In genomic region chr14:58296731-58297130, GRCh38 we compare ENCODE assay signal across 8 cellular contexts. TPM values are rescaled to one million over a fixed set of nuclear protein-coding genes. Genes with fewer than 3 reads are reported as not detected.
A peak's percentile ranks its signal among the peaks of the same experiment; 100 is the strongest.
DNase-seq lines count a peak whose midpoint lies in the region; ATAC-seq and TF ChIP-seq lines count a peak whose summit lies in the region.

No MANE protein-coding gene starts in this region.

- H3K9ac ChIP-seq in duodenal mucosa (ENCODE audit: low read depth in 1 of 2, low read length in 2 of 2), result peak overlapping the region; percentile 87
- H3K9ac ChIP-seq in neural cell (ENCODE audit: low read length), result peak overlapping the region; percentile 91

- H2AFZ ChIP-seq in neural cell (ENCODE audit: low read depth, low read length), result no peak overlapping the region

- peak overlapping the region; percentile 99 for H3K4me2 ChIP-seq in neural cell (ENCODE audit: low read length)

- TF ChIP-seq EP300 in neural cell (conservative IDR thresholded peaks at IDR 0.05; ENCODE audit: poor library complexity, severe bottlenecking), result no peak

- H3K9me2 ChIP-seq in neural cell (ENCODE audit: insufficient read depth, low read length), result no peaks in the 10 kb centered on the region

- DNase-seq in BE2C (no peak), LHCN-M2 (ENCODE audit: low read depth) (peak; percentile 24), SKM-1 (lab: John Stamatoyannopoulos, UW; ENCODE audit: unreplicated experiment) (no peak), D341Med (ENCODE audit: low spot score) (no peak)
- DNase-seq in activated CD4-positive, alpha-beta T cell treated with anti-CD3 and anti-CD28 coated beads, Interleukin-2, amount 50 U/mL, for 4 hours, result no peak

- no peaks in the 10 kb centered on the region for H3K27me3 ChIP-seq in BE2C
- H3K27me3 ChIP-seq in duodenal mucosa (ENCODE audit: control insufficient read depth in 1 of 2, insufficient read depth in 2 of 2, low read length in 2 of 2), result no peaks in the 10 kb centered on the region
- no peaks in the 10 kb centered on the region for H3K27me3 ChIP-seq in neural cell (ENCODE audit: insufficient read depth, low read depth, low read length)

- no peaks in the 10 kb centered on the region for H3K4me1 ChIP-seq in BE2C
- H3K4me1 ChIP-seq in duodenal mucosa (ENCODE audit: control insufficient read depth in 1 of 2, insufficient read depth in 2 of 2, low read length in 2 of 2), result peaks cover 12 to 18% of the 10 kb centered on the region in 2 donors

- H3K27ac ChIP-seq in duodenal mucosa (ENCODE audit: low read depth, low read length), result peak overlapping the region; percentile 39
- H3K27ac ChIP-seq in neural cell (ENCODE audit: low read length), result peak overlapping the region; percentile 97

- TF ChIP-seq CTCF in BE2C (IDR thresholded peaks at IDR 0.05; ENCODE audit: low read depth, low read length), result no peak
- TF ChIP-seq CTCF in neural cell (IDR thresholded peaks at IDR 0.05; ENCODE audit: poor library complexity, severe bottlenecking), result no peak

- H3F3A ChIP-seq in neural cell (ENCODE audit: insufficient read depth, low read length, poor library complexity, severe bottlenecking), result no peaks in the 10 kb centered on the region

- H3K79me2 ChIP-seq in neural cell (replicated peaks; ENCODE audit: insufficient read depth, low read length), result peaks cover 67% of the 10 kb centered on the region

- H3K36me3 ChIP-seq in BE2C (peaks cover 35% of the 10 kb centered on the region), duodenal mucosa (ENCODE audit: control insufficient read depth in 1 of 2, insufficient read depth in 2 of 2, low read length in 2 of 2) (peaks cover 19 to 24% of the 10 kb centered on the region in 2 donors), neural cell (ENCODE audit: insufficient read depth, low read length) (no peaks in the 10 kb centered on the region)

- H3K9me3 ChIP-seq in BE2C (no peaks in the 10 kb centered on the region), duodenal mucosa (ENCODE audit: control insufficient read depth in 1 of 2, low read length in 2 of 2) (no peaks in the 10 kb centered on the region), neural cell (ENCODE audit: low read length) (no peaks in the 10 kb centered on the region)

- ATAC-seq in HG03432 (IDR thresholded peaks at IDR 0.05; ENCODE audit: unreplicated experiment), result no peak

- peak overlapping the region; percentile 87 for H3K4me3 ChIP-seq in BE2C (ENCODE audit: low read depth, low read length)
- H3K4me3 ChIP-seq in duodenal mucosa (ENCODE audit: low read depth in 1 of 2, low read length in 2 of 2), result peak overlapping the region; percentile 73 to 98
- H3K4me3 ChIP-seq in neural cell (ENCODE audit: low read length), result peak overlapping the region; percentile 95

- H4K20me1 ChIP-seq in neural cell (ENCODE audit: insufficient read depth), result peaks cover 4% of the 10 kb centered on the region

- TF ChIP-seq RAD21 in neural cell (conservative IDR thresholded peaks at IDR 0.05), result no peak

TF ChIP-seq in neural cell, 6 proteins besides CTCF, POLR2A, EP300 and RAD21:
- TF ChIP-seq REST (IDR thresholded peaks at IDR 0.05; ENCODE audit: borderline replicate concordance) (no peak), EZH2 (IDR thresholded peaks at IDR 0.05; ENCODE audit: borderline replicate concordance, insufficient read depth, low read length, poor library complexity, severe bottlenecking) (no peak), TAF1 (IDR thresholded peaks at IDR 0.05; ENCODE audit: low read depth) (no peak), POLR2AphosphoS5 (IDR thresholded peaks at IDR 0.05) (no peak), MXI1 (conservative IDR thresholded peaks at IDR 0.05; ENCODE audit: poor library complexity, severe bottlenecking) (no peak), SMC3 (conservative IDR thresholded peaks at IDR 0.05; ENCODE audit: poor library complexity) (no peak)
TF ChIP-seq in neural cell: peak in this region for 0.

RNA-seq across cellular contexts. Expression of gene ARID4A, which starts 1.6 kb away (rescaled TPM):
- polyA plus RNA-seq in BE2C (2012; ENCODE audit: insufficient read depth, insufficient read length, low read depth), result 16.4 TPM
- 6.1 and 8.2 TPM in 2 replicates for total RNA-seq in LHCN-M2 (2014; rRNA removed)
- 3.0 TPM for polyA plus RNA-seq in LHCN-M2 (2012)
- polyA plus RNA-seq in neural cell, result 32.3 and 38.5 TPM in 2 replicates
- 69.9 and 94.8 TPM in 2 replicates for polyA minus RNA-seq in neural cell

RNA-seq across cellular contexts. Expression of gene PSMA3, which starts 52.1 kb away (rescaled TPM):
- polyA plus RNA-seq in BE2C (2012; ENCODE audit: insufficient read depth, insufficient read length, low read depth), result 130 TPM
- 82.1 and 104 TPM in 2 replicates for total RNA-seq in LHCN-M2 (2014; rRNA removed)
- polyA plus RNA-seq in LHCN-M2 (2012), result 92.0 TPM
- 155 and 198 TPM in 2 replicates for polyA plus RNA-seq in neural cell
- polyA minus RNA-seq in neural cell, result 65.5 and 67.9 TPM in 2 replicates
